In genomic region chr3:171967137-171967783, GRCh38 we compare ENCODE assay signal across 10 cellular contexts.
DNase-seq lines count a peak whose midpoint lies in the region; ATAC-seq and TF ChIP-seq lines count a peak whose summit lies in the region.
"Had no signal": no experiment of that assay in that cellular context is flagged by ENCODE, and none has a peak within 500 bp of the region (broad histone marks: within the 10 kb centered on the region; RNA-seq: fewer than 3 reads in every experiment).

No MANE protein-coding gene starts in this region.

- peak overlapping the region; percentile 28 to 83 for H3K27ac ChIP-seq in left lung
- no peak overlapping the region for H3K27ac ChIP-seq in caudate nucleus (ENCODE audit: low read depth, low read length)

- H3K4me1 Mint-ChIP-seq in T-helper 17 cell = no peaks in the 10 kb centered on the region

- no peak overlapping the region for H3K4me3 Mint-ChIP-seq in T-helper 17 cell

- H3K9me3 ChIP-seq in left lung = no peaks in the 10 kb centered on the region
- H3K9me3 ChIP-seq in T-helper 17 cell (ENCODE audit: control insufficient read depth, low read length, poor library complexity, severe bottlenecking) = no peaks in the 10 kb centered on the region
- H3K9me3 ChIP-seq: stomach had no signal

- no peaks in the 10 kb centered on the region for H3K36me3 Mint-ChIP-seq in T-helper 17 cell (ENCODE audit: low read depth)

- in situ Hi-C loops in astrocyte of the cerebellum (cut with HindIII; ENCODE audit: low sequenced_read_pairs) = no loop called here

- H3K4me1 ChIP-seq in left lung = peaks cover 12 to 49% of the 10 kb centered on the region in 2 donors

- no peak overlapping the region for H3K4me3 ChIP-seq in astrocyte of the cerebellum (ENCODE audit: low read depth, low read length)
- H3K4me3 ChIP-seq in left lung = no peak overlapping the region
- H3K4me3 ChIP-seq: stomach had no signal

- ATAC-seq in left lung (peak; percentile 81), T-helper 17 cell (no peak)

- no peaks in the 10 kb centered on the region for H3K36me3 ChIP-seq in left lung
- H3K36me3 ChIP-seq: stomach had no signal

- H3K27me3 Mint-ChIP-seq in T-helper 17 cell = peaks cover 6% of the 10 kb centered on the region

- DNase-seq in AG08396 (ENCODE audit: low spot score) = peak; percentile 62
- DNase-seq in HuH-7.5 (ENCODE audit: low spot score) = peak; percentile 81
- peak; percentile 43 for DNase-seq in astrocyte of the cerebellum (ENCODE audit: low read depth)
- no peak for DNase-seq in left lung
- no peak for DNase-seq in caudate nucleus (lab: John Stamatoyannopoulos, UW)
- no peak for DNase-seq in middle frontal gyrus (ENCODE audit: extremely low spot score, low spot score)
- no peak for DNase-seq in hippocampal formation (lab: John Stamatoyannopoulos, UW)
- no peak for DNase-seq in T-helper 17 cell
- DNase-seq: SHP77 treated with DMSO at 0.1 percent for 48 hours, stomach had no signal

- no peak overlapping the region for H3K27ac Mint-ChIP-seq in T-helper 17 cell

- H3K27me3 ChIP-seq in left lung = no peaks in the 10 kb centered on the region
- H3K27me3 ChIP-seq: stomach had no signal

- intact Hi-C loops in left lung (cut with DNase I) = no loop called here

- TF ChIP-seq CTCF in astrocyte of the cerebellum (IDR thresholded peaks at IDR 0.05; ENCODE audit: low read depth, low read length, missing control alignments) = no peak
- no peak for TF ChIP-seq CTCF in left lung (IDR thresholded peaks at IDR 0.05)

Comparison
In these comparisons a context has a peak if more than half of its experiments do, and no peak if none do; other contexts are left out.
1. DNase-seq: peak in AG08396 (single experiment), HuH-7.5 (single experiment) and astrocyte of the cerebellum (single experiment); none in left lung (0 of 2), caudate nucleus (0 of 61), middle frontal gyrus (single experiment), hippocampal formation (0 of 2) and T-helper 17 cell (0 of 3).